ENCODE assay signal across 26 cellular contexts in the genomic region with DNA sequence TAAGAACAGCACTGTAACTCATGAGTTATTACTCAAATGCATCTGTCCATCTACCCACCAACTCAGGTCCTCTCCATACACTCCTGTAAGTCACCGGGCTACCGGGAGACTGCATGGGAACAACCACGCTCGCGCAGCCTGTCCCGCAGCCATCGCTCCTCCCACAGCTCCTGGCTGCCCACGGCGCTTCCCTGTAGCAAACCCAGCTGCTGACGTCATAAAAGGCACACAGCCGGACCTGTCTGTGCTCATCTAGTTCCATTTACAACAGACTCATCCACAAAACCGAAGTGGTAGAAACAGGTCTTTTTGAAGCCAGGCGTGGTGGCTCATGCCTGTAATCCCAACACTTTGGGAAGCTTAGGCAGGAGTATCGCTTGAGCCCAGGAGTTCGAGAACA.
"Had no signal": no experiment of that assay in that cellular context is flagged by ENCODE, and none has a peak within 500 bp of the region (broad histone marks: within the 10 kb centered on the region; RNA-seq: fewer than 3 reads in every experiment).

No MANE protein-coding gene starts in this region.

- H3K9ac ChIP-seq: SK-N-SH had no signal

- H3K9me3 ChIP-seq: breast epithelium, SJCRH30, SK-N-SH had no signal

- H3K9me3 Mint-ChIP-seq: activated CD8-positive, alpha-beta T cell treated with anti-CD3 and anti-CD28 coated beads for 36 hours; activated naive CD4-positive, alpha-beta T cell treated with anti-CD3 and anti-CD28 coated beads, Interleukin-2, amount 50 U/mL, for 24 hours; activated T-cell treated with anti-CD3 and anti-CD28 coated beads, Interleukin-2, amount 50 U/mL, for 72 hours; activated T-helper 2 cell treated with anti-CD3 and anti-CD28 coated beads, Interferon-gamma antibody, Interleukin-2, Interleukin-4, amounts not matched to agents 10 μg/mL and 5 μg/mL and 100 μg/mL, durations not matched to agents 14 hours and 24 hours and 36 hours had no signal

- H3K27me3 ChIP-seq: breast epithelium, SJCRH30 had no signal

- ATAC-seq: activated CD4-positive, CD25-positive, alpha-beta regulatory T cell treated with anti-CD3 and anti-CD28 coated beads, Interleukin-2, amount 50 U/mL, for 24 hours; activated CD8-positive, alpha-beta T cell treated with anti-CD3 and anti-CD28 coated beads for 36 hours; activated T-cell treated with anti-CD3 and anti-CD28 coated beads, Interleukin-2, amount 50 U/mL, for 72 hours; Panc1 had no signal

- H3K4me1 ChIP-seq: breast epithelium had no signal

- H3K4me2 ChIP-seq: SK-N-SH had no signal

- H3K27me3 Mint-ChIP-seq: activated CD8-positive, alpha-beta T cell treated with anti-CD3 and anti-CD28 coated beads for 36 hours; activated naive CD4-positive, alpha-beta T cell treated with anti-CD3 and anti-CD28 coated beads, Interleukin-2, amount 50 U/mL, for 24 hours had no signal

- H3K36me3 ChIP-seq: breast epithelium, SJCRH30, WERI-Rb-1 had no signal

- H3K27ac ChIP-seq: breast epithelium, RWPE1, SJCRH30, WERI-Rb-1 had no signal

- DNase-seq: activated CD4-positive, alpha-beta T cell treated with anti-CD3 and anti-CD28 coated beads for 4 hours; activated CD8-positive, alpha-beta memory T cell treated with anti-CD3 and anti-CD28 coated beads, Interleukin-2, amount 50 U/mL, for 4 hours; activated CD8-positive, alpha-beta T cell treated with anti-CD3 and anti-CD28 coated beads for 36 hours; activated T-cell treated with anti-CD3 and anti-CD28 coated beads, Interleukin-2, amount 50 U/mL, for 72 hours; aorta; KG1; NCI-H1048; NCI-H1417; NCI-H2029; NCI-H2107; NCI-H2171 treated with DMSO at 0.1 percent for 48 hours; NCI-H226; NCI-H526 treated with DMSO at 0.1 percent for 48 hours; NK-92 treated with Interleukin-12 subunit alpha and Interleukin-12 subunit beta, amount 100 ng/mL, for 24 hours; OCI-M1; Right ventricle myocardium superior; SJCRH30; SK-N-SH; T-helper 1 cell; WERI-Rb-1 had no signal

- H3K4me3 Mint-ChIP-seq: activated CD8-positive, alpha-beta T cell treated with anti-CD3 and anti-CD28 coated beads for 36 hours; activated naive CD4-positive, alpha-beta T cell treated with anti-CD3 and anti-CD28 coated beads, Interleukin-2, amount 50 U/mL, for 24 hours; activated T-cell treated with anti-CD3 and anti-CD28 coated beads, Interleukin-2, amount 50 U/mL, for 72 hours had no signal

- H3K4me3 ChIP-seq: breast epithelium, SJCRH30 had no signal

- H3K36me3 Mint-ChIP-seq: activated naive CD4-positive, alpha-beta T cell treated with anti-CD3 and anti-CD28 coated beads, Interleukin-2, amount 50 U/mL, for 24 hours had no signal

- H3K27ac Mint-ChIP-seq: activated CD8-positive, alpha-beta T cell treated with anti-CD3 and anti-CD28 coated beads for 36 hours; activated naive CD4-positive, alpha-beta T cell treated with anti-CD3 and anti-CD28 coated beads, Interleukin-2, amount 50 U/mL, for 24 hours; activated T-cell treated with anti-CD3 and anti-CD28 coated beads, Interleukin-2, amount 50 U/mL, for 72 hours; activated T-helper 2 cell treated with anti-CD3 and anti-CD28 coated beads, Interferon-gamma antibody, Interleukin-2, Interleukin-4, amounts not matched to agents 10 μg/mL and 5 μg/mL and 100 μg/mL, durations not matched to agents 14 hours and 24 hours and 36 hours had no signal
